8 cellular contexts compared by ENCODE assay signal in the genomic region with DNA sequence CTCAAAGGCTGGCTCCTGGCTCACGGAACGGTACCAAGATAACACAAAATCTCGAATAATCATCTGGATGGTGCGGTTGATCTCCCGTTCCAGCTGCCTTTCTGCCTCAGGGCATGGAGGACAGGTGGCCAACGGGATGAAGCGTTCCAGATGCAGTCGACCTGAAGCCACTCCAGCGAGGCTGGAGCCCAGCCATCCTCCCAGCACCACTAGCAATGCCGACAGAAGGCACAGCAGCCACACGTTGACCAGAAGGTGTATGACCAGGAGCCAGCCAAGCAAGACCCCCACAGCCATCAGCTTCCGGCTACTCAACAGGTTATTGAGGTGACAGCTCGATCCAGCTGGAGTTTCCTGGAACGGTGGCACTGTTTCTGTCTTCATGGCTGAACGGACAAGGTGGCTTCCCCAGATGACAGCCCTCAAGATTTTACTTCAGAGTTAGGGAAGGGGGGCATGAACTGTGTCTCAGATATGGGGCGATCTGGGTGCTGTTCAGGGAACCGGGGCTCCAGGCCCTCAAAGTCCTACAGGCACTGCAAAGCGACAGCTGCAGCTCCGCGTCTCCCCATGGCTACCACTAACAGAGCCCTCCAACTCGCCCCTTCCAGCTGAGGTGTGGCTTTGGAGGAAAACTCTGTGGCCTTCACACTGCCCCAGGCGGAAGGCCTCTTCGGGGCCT. TPM values are rescaled to one million over a fixed set of nuclear protein-coding genes. Genes with fewer than 3 reads are reported as not detected.
DNase-seq lines count a peak whose midpoint lies in the region; ATAC-seq, FAIRE-seq and TF ChIP-seq lines count a peak whose summit lies in the region.

No MANE protein-coding gene starts in this region.

- no peak for TF ChIP-seq EP300 in A549 (IDR thresholded peaks at IDR 0.05)

- H3K27me3 Mint-ChIP-seq in endothelial cell (ENCODE audit: unreplicated experiment) (peaks cover 7% of the 10 kb centered on the region), osteocyte (ENCODE audit: unreplicated experiment) (peaks cover 17% of the 10 kb centered on the region)

- DNase-seq in A549 (ENCODE audit: low read depth in 1 of 2, low spot score in 1 of 2) (no peak), endothelial cell (ENCODE audit: low spot score) (no peak), osteocyte (ENCODE audit: extremely low spot score, unreplicated experiment) (no peak), T-helper 9 cell (no peak), GM10266 (ENCODE audit: extremely low spot score) (no peak), kidney glomerular epithelial cell (lab: John Stamatoyannopoulos, UW) (no peak)

- H3K36me3 Mint-ChIP-seq in endothelial cell (ENCODE audit: low read depth, unreplicated experiment) (peaks cover 5% of the 10 kb centered on the region), osteocyte (ENCODE audit: unreplicated experiment) (peaks cover 18% of the 10 kb centered on the region)

- peak overlapping the region; percentile 91 for H2AFZ ChIP-seq in OCI-LY3 (ENCODE audit: low read depth, low read length)

- no peak for TF ChIP-seq CTCF in A549 (IDR thresholded peaks at IDR 0.05)
- no peak for TF ChIP-seq CTCF in OCI-LY3 (IDR thresholded peaks at IDR 0.05; ENCODE audit: low read depth, low read length)
- TF ChIP-seq CTCF in endothelial cell (IDR thresholded peaks at IDR 0.05; ENCODE audit: unreplicated experiment) = no peak
- no peak for TF ChIP-seq CTCF in osteocyte (IDR thresholded peaks at IDR 0.05)
- TF ChIP-seq CTCF in GM10266 (IDR thresholded peaks at IDR 0.05; ENCODE audit: control insufficient read depth, insufficient read depth, low read depth, missing control alignments) = no peak

- peak overlapping the region; percentile 91 for H3K9ac ChIP-seq in OCI-LY3 (ENCODE audit: low read length)

- no peaks in the 10 kb centered on the region for H3K27me3 ChIP-seq in OCI-LY3 (ENCODE audit: low read depth, low read length)

- peaks cover 26% of the 10 kb centered on the region; the same call in 2 of the 3 replicates for H3K9me3 ChIP-seq in A549
- H3K9me3 ChIP-seq in OCI-LY3 (ENCODE audit: insufficient read depth, low read length) = no peaks in the 10 kb centered on the region

- POLR2A ChIA-PET in A549 (lab: Yijun Ruan, JAX) = interaction anchor here (0.6 to 1.4 kb wide), 3 partner anchors 8 to 484 kb away, joined by 3 to 4 read pairs (median 4); no protein-coding TSS in a partner anchor

- H3K79me2 ChIP-seq in OCI-LY3 (ENCODE audit: low read length) = peaks cover 25% of the 10 kb centered on the region

- H3K4me2 ChIP-seq in A549 = peak overlapping the region; percentile 82
- H3K4me2 ChIP-seq in OCI-LY3 (ENCODE audit: low read length) = peak overlapping the region; percentile 92

- peak overlapping the region; percentile 93 for H3K4me3 Mint-ChIP-seq in endothelial cell (ENCODE audit: unreplicated experiment)
- H3K4me3 Mint-ChIP-seq in osteocyte (ENCODE audit: unreplicated experiment) = peak overlapping the region; percentile 79

- no peaks in the 10 kb centered on the region for H3K9me3 Mint-ChIP-seq in endothelial cell (ENCODE audit: unreplicated experiment)
- H3K9me3 Mint-ChIP-seq in osteocyte (ENCODE audit: unreplicated experiment) = no peaks in the 10 kb centered on the region

- CTCF ChIA-PET in A549 (lab: Yijun Ruan, JAX) = interaction anchor here (0.6 to 3.7 kb wide), 26 partner anchors 9 to 759 kb away, joined by 3 to 20 read pairs (median 4); a partner anchor contains a TSS

- H3K36me3 ChIP-seq in OCI-LY3 (replicated peaks; ENCODE audit: low read depth, low read length) = peaks cover 7% of the 10 kb centered on the region

- 65% methylated on average over 16 of the region's 23 CpGs for WGBS in A549 (ENCODE audit: missing lambda C conversion rate)

- H3K4me3 ChIP-seq in A549 (peak overlapping the region; percentile 82), OCI-LY3 (ENCODE audit: low read length) (peak overlapping the region; percentile 98)

- H3K27ac Mint-ChIP-seq in endothelial cell (ENCODE audit: unreplicated experiment) = peak overlapping the region; percentile 83
- H3K27ac Mint-ChIP-seq in osteocyte (ENCODE audit: unreplicated experiment) = peak overlapping the region; percentile 64

- peaks cover 7% of the 10 kb centered on the region for H3K4me1 Mint-ChIP-seq in endothelial cell (ENCODE audit: unreplicated experiment)
- peaks cover 20% of the 10 kb centered on the region for H3K4me1 Mint-ChIP-seq in osteocyte (ENCODE audit: unreplicated experiment)

- no peak for TF ChIP-seq POLR2A in A549 (IDR thresholded peaks at IDR 0.05; ENCODE audit: low read length)

- peak overlapping the region; percentile 85 to 99 for H3K27ac ChIP-seq in A549
- 0 out of 2 replicates have a peak overlapping the region, but pooled peaks have one; percentile 20 for H3K27ac ChIP-seq in OCI-LY3 (ENCODE audit: low read length)

- ATAC-seq in A549 = no peak; a peak in 1 of 6 replicates
- ATAC-seq in GM19438 (IDR thresholded peaks at IDR 0.05; ENCODE audit: low read depth, unreplicated experiment) = peak; percentile 24

- no peaks in the 10 kb centered on the region for H4K20me1 ChIP-seq in OCI-LY3 (ENCODE audit: insufficient read depth, low read length)

- H3K4me1 ChIP-seq in A549 (no peaks in the 10 kb centered on the region), OCI-LY3 (ENCODE audit: low read length) (peaks cover 10% of the 10 kb centered on the region)

- FAIRE-seq in A549 (lab: Jason Lieb, UNC) = no peak

- no peak for TF ChIP-seq RAD21 in A549 (conservative IDR thresholded peaks at IDR 0.05 in 1 of 2, IDR thresholded peaks at IDR 0.05 in 1 of 2)

TF ChIP-seq in A549, 52 proteins besides CTCF, POLR2A, EP300 and RAD21:
- TF ChIP-seq RNF2 (IDR thresholded peaks at IDR 0.05; ENCODE audit: borderline replicate concordance, low read depth) = 0 out of 2 replicates have a peak, but pooled peaks have one; percentile 56
- TF ChIP-seq, protein P1, sequence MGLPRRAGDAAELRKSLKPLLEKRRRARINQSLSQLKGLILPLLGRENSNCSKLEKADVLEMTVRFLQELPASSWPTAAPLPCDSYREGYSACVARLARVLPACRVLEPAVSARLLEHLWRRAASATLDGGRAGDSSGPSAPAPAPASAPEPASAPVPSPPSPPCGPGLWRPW (IDR thresholded peaks at IDR 0.05) = no peak

RNA-seq across cellular contexts. Expression of a gene that starts 0.6 kb away (rescaled TPM):
- polyA plus RNA-seq in A549 (2011; rRNA removed) (26.7 and 34.4 TPM in 2 replicates), A549 (2017; fragmentation: RNase III; extraction: RNeasy Plus Mini Kit Qiagen cat#74134 plus additional on column Dnase treatment) (13.4 to 16.4 TPM (median 14.9 TPM) in 3 replicates)
- polyA plus RNA-seq in A549 (2012; cell fraction: cytosol; rRNA removed) = 8.2 and 11.8 TPM in 2 replicates
- polyA plus RNA-seq in A549 (2012; cell fraction: nucleus; rRNA removed) = 15.2 and 25.0 TPM in 2 replicates
- polyA minus RNA-seq in A549 (2011; rRNA and poly(A)+ RNA removed) = 107 and 109 TPM in 2 replicates
- total RNA-seq in endothelial cell (ENCODE audit: unreplicated experiment) (47.9 TPM), osteocyte (68.4 and 71.1 TPM in 2 replicates)
